24 cellular contexts compared by ENCODE assay signal in the genomic region with DNA sequence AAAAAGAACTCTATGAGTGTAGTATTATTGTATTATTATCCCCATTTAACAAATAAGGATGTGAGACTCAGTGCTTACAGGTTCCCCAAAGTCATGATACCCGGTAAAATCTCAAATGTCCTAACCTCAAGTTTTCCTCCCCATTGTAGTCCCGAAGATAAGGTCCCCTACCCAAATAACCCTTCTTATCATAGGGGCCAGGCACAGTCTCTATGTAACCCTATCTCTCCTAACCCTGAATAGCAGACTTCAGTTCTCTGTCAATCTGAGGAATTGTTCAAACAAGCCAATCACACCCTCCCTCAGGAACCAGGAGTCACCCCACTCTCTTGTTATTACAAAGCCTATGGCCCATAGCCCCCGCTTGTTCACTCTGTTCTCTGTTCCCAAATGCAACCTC. TPM values are rescaled to one million over a fixed set of nuclear protein-coding genes. Genes with fewer than 3 reads are reported as not detected.
"Had no signal": no experiment of that assay in that cellular context is flagged by ENCODE, and none has a peak within 500 bp of the region (broad histone marks: within the 10 kb centered on the region; RNA-seq: fewer than 3 reads in every experiment).

No MANE protein-coding gene starts in this region.

- H3K36me3 ChIP-seq: MG63, SJSA1 had no signal

- H3K27me3 ChIP-seq: MG63, SJSA1 had no signal

- DNase-seq: Karpas-422, KG1, MG63, NCI-H1092, NCI-H1105 treated with DMSO at 0.1 percent for 48 hours, NCI-H1417 treated with DMSO at 0.1 percent for 48 hours, NCI-H146, NCI-H1694 treated with DMSO at 0.1 percent for 48 hours, NCI-H1930, NCI-H2081, NCI-H2107, NCI-H226, NCI-H446, NCI-H510A, NCI-H524 treated with DMSO at 0.1 percent for 48 hours, NCI-H69, NCI-H774, Right ventricle myocardium superior, RPMI8226, SIG-M5 had no signal

- H3K27ac ChIP-seq: SJSA1, SK-N-MC had no signal

- H3K4me3 ChIP-seq: MG63, SJSA1, SK-N-MC had no signal

RNA-seq across cellular contexts. Expression of a gene that starts 10.5 kb away (rescaled TPM):
- total RNA-seq: OCI-LY7 had no signal

RNA-seq across cellular contexts. Expression of a gene that starts 48.2 kb away (rescaled TPM):
- total RNA-seq: HT-29 had no signal
